In the genomic region with DNA sequence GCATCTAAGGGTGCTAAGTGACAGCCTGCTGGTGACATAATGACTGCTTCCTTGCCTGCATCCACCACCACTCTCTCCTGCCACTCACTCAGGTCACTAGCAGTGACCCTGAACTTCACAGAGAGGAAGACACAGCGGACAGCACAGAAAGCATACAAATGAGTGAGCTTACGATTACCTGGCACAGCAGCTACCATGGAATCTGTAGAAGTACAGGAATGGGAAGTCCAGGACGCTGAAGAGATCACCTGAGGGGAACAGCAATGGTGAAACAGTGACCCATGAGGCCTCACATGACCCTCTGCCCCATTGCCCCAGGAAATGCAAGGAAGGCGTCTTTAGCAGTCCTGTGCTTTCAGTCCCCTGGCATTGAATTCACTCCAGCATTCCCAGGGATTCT, we compare ENCODE assay signal across 20 cellular contexts.
DNase-seq lines count a peak whose midpoint lies in the region; ATAC-seq and TF ChIP-seq lines count a peak whose summit lies in the region.
"Had no signal": no experiment of that assay in that cellular context is flagged by ENCODE, and none has a peak within 500 bp of the region (broad histone marks: within the 10 kb centered on the region; RNA-seq: fewer than 3 reads in every experiment).

No MANE protein-coding gene starts in this region.

- H3K4me1 Mint-ChIP-seq in endodermal cell, result peaks cover 24% of the 10 kb centered on the region
- H3K4me1 Mint-ChIP-seq in CD4-positive, alpha-beta memory T cell, result peaks cover 4 to 15% (median 10%) of the 10 kb centered on the region in 4 donors

- H2BK5ac ChIP-seq in mesenchymal stem cell (ENCODE audit: low read depth, low read length, poor library complexity, severe bottlenecking), result no peak overlapping the region

- no peak overlapping the region for H3K9ac ChIP-seq in endodermal cell (ENCODE audit: extremely low read depth, low read length, poor library complexity, severe bottlenecking)
- H3K9ac ChIP-seq in mesenchymal stem cell (ENCODE audit: low read length), result peak overlapping the region; percentile 76

- H2BK12ac ChIP-seq in mesenchymal stem cell (ENCODE audit: low read length in 2 of 2), result no peak overlapping the region

- peak overlapping the region; percentile 12 for H3K27ac Mint-ChIP-seq in endodermal cell
- H3K27ac Mint-ChIP-seq in CD4-positive, alpha-beta memory T cell, result no peak overlapping the region
- H3K27ac Mint-ChIP-seq: CD4-positive, alpha-beta T cell; stimulated activated naive CD8-positive, alpha-beta T cell treated with anti-CD3 and anti-CD28 coated beads, Interleukin-15, Interleukin-2, amounts not matched to agents 100 ng/mL and 50 ng/mL, for 24 hours; T-cell had no signal

- WGBS in endodermal cell (ENCODE audit: insufficient coverage in 1 of 2, insufficient read length in 1 of 2), 2 experiments, result 88 to 91% methylated on average over 3 to 4 of the region's 4 CpGs
- 89% methylated on average over 4 of the region's 4 CpGs for WGBS in mesenchymal stem cell

- no peaks in the 10 kb centered on the region for H3K9me3 ChIP-seq in Panc1 (ENCODE audit: control insufficient read depth, insufficient read depth, low read depth, low read length)
- peaks cover 11% of the 10 kb centered on the region for H3K9me3 ChIP-seq in endodermal cell (ENCODE audit: control insufficient read depth, low read length)
- H3K9me3 ChIP-seq in mesenchymal stem cell (ENCODE audit: control insufficient read depth, low read length), result no peaks in the 10 kb centered on the region
- no peaks in the 10 kb centered on the region for H3K9me3 ChIP-seq in thoracic aorta
- no peaks in the 10 kb centered on the region for H3K9me3 ChIP-seq in CD4-positive, alpha-beta memory T cell (ENCODE audit: control insufficient read depth in 1 of 2, low read length in 2 of 2)
- H3K9me3 ChIP-seq: MG63 had no signal

- POLR2A ChIA-PET in Panc1 (lab: Charles Lee), result no interaction called here
- POLR2A ChIA-PET in CD4-positive, alpha-beta memory T cell (lab: Charles Lee; ENCODE audit: partially characterized antibody), result no interaction called here

- no peak overlapping the region for H3K4me2 ChIP-seq in mesenchymal stem cell (ENCODE audit: low read length, poor library complexity, severe bottlenecking)

- no TSS peak for BruUV-seq in Panc1 (replicated peaks; lab: Mats Ljungman, UMichigan)

- H4K91ac ChIP-seq in mesenchymal stem cell (ENCODE audit: low read length), result peak overlapping the region; percentile 52

- no peaks in the 10 kb centered on the region for H3K27me3 Mint-ChIP-seq in endodermal cell (ENCODE audit: insufficient read depth)
- no peaks in the 10 kb centered on the region for H3K27me3 Mint-ChIP-seq in CD4-positive, alpha-beta memory T cell
- H3K27me3 Mint-ChIP-seq: CD4-positive, alpha-beta T cell; central memory CD8-positive, alpha-beta T cell; stimulated activated naive CD8-positive, alpha-beta T cell treated with anti-CD3 and anti-CD28 coated beads, Interleukin-15, Interleukin-2, amounts not matched to agents 100 ng/mL and 50 ng/mL, for 24 hours; T-cell had no signal

- intact Hi-C loops in Panc1 (cut with micrococcal nuclease; ENCODE audit: unreplicated experiment), result loop anchor here (10.0 kb wide), 1 partner anchor 92 kb away; no protein-coding TSS in a partner anchor
- intact Hi-C loops in CD4-positive, alpha-beta memory T cell (cut with micrococcal nuclease), result loop anchor here (5.0 kb wide), 1 partner anchor 324 kb away; no protein-coding TSS in a partner anchor

- no peak overlapping the region for H3K23ac ChIP-seq in mesenchymal stem cell (ENCODE audit: low read length in 2 of 2)

- no peak overlapping the region for H2BK120ac ChIP-seq in mesenchymal stem cell (ENCODE audit: low read depth, low read length)

- no peaks in the 10 kb centered on the region for H3K27me3 ChIP-seq in Panc1 (ENCODE audit: control insufficient read depth, insufficient read depth, low read length)
- no peaks in the 10 kb centered on the region for H3K27me3 ChIP-seq in endodermal cell (ENCODE audit: control insufficient read depth, insufficient read depth, low read length, poor library complexity, severe bottlenecking)
- no peaks in the 10 kb centered on the region for H3K27me3 ChIP-seq in mesenchymal stem cell (ENCODE audit: control insufficient read depth in 1 of 2, insufficient read depth in 1 of 2, low read length in 2 of 2)
- H3K27me3 ChIP-seq in thoracic aorta (replicated peaks; ENCODE audit: insufficient read depth), result no peaks in the 10 kb centered on the region
- no peaks in the 10 kb centered on the region for H3K27me3 ChIP-seq in CD4-positive, alpha-beta memory T cell (ENCODE audit: insufficient read depth, low read length)
- H3K27me3 ChIP-seq: MG63 had no signal

- H3K9me3 Mint-ChIP-seq in endodermal cell, result peaks cover 21% of the 10 kb centered on the region
- H3K9me3 Mint-ChIP-seq in CD4-positive, alpha-beta memory T cell, result no peaks in the 10 kb centered on the region
- H3K9me3 Mint-ChIP-seq: CD4-positive, alpha-beta T cell; central memory CD8-positive, alpha-beta T cell; stimulated activated naive CD8-positive, alpha-beta T cell treated with anti-CD3 and anti-CD28 coated beads, Interleukin-15, Interleukin-2, amounts not matched to agents 100 ng/mL and 50 ng/mL, for 24 hours; T-cell had no signal

- H3K4me3 Mint-ChIP-seq in endodermal cell, result no peak overlapping the region
- H3K4me3 Mint-ChIP-seq in CD4-positive, alpha-beta memory T cell, result no peak overlapping the region
- H3K4me3 Mint-ChIP-seq: CD4-positive, alpha-beta T cell; central memory CD8-positive, alpha-beta T cell; stimulated activated naive CD8-positive, alpha-beta T cell treated with anti-CD3 and anti-CD28 coated beads, Interleukin-15, Interleukin-2, amounts not matched to agents 100 ng/mL and 50 ng/mL, for 24 hours; T-cell had no signal

- in situ Hi-C loops in Panc1 (cut with HindIII; ENCODE audit: low pct_unique_long_range_greater_than_20kb, low sequenced_read_pairs), result no loop called here

- no peak for ATAC-seq in Panc1
- no peak for ATAC-seq in thoracic aorta (ENCODE audit: insufficient number of reproducible peaks, low FRiP score, low read depth)
- no peak for ATAC-seq in GM18909 (IDR thresholded peaks at IDR 0.05; ENCODE audit: poor library complexity, unreplicated experiment)
- ATAC-seq: T-cell had no signal

- TF ChIP-seq CTCF in Panc1 (IDR thresholded peaks at IDR 0.05), result no peak
- no peak for TF ChIP-seq CTCF in endodermal cell (conservative IDR thresholded peaks at IDR 0.05)
- TF ChIP-seq CTCF in thoracic aorta (IDR thresholded peaks at IDR 0.05), result no peak

- no peak overlapping the region for H3K14ac ChIP-seq in mesenchymal stem cell (ENCODE audit: low read length in 2 of 2)

- peaks cover 21% of the 10 kb centered on the region for H3K36me3 Mint-ChIP-seq in endodermal cell (ENCODE audit: low read depth)
- H3K36me3 Mint-ChIP-seq in CD4-positive, alpha-beta memory T cell, result peaks cover 5 to 26% of the 10 kb centered on the region in 2 donors

- peaks cover 4% of the 10 kb centered on the region; the same call in 1 of the 2 replicates for H3K4me1 ChIP-seq in Panc1 (ENCODE audit: control insufficient read depth, insufficient read depth, low read length)
- H3K4me1 ChIP-seq in endodermal cell (ENCODE audit: control insufficient read depth, insufficient read depth, low read length), result no peaks in the 10 kb centered on the region
- peaks cover 6% of the 10 kb centered on the region for H3K4me1 ChIP-seq in mesenchymal stem cell (ENCODE audit: control insufficient read depth, insufficient read depth, low read depth, low read length)
- peaks cover 32 to 60% of the 10 kb centered on the region in 2 donors for H3K4me1 ChIP-seq in thoracic aorta (ENCODE audit: control insufficient read depth in 1 of 2, low read depth in 2 of 2)
- peaks cover 12% of the 10 kb centered on the region for H3K4me1 ChIP-seq in CD4-positive, alpha-beta memory T cell (ENCODE audit: insufficient read depth, low read length)

- H3K27ac ChIP-seq in Panc1 (ENCODE audit: low read length) (peak overlapping the region; percentile 70), endodermal cell (ENCODE audit: low read depth, low read length) (no peak overlapping the region), mesenchymal stem cell (ENCODE audit: low read length, poor library complexity, severe bottlenecking) (no peak overlapping the region), thoracic aorta (peak overlapping the region; percentile 84 to 85)
- no peak overlapping the region for H3K27ac ChIP-seq in CD4-positive, alpha-beta memory T cell (ENCODE audit: low read depth, low read length)

- H2AK5ac ChIP-seq in mesenchymal stem cell (ENCODE audit: low read length, severe bottlenecking), result peak overlapping the region; percentile 12

- H3K4me3 ChIP-seq in Panc1 (ENCODE audit: low read depth in 2 of 2, low read length in 2 of 2) (no peak overlapping the region), endodermal cell (ENCODE audit: low read length) (no peak overlapping the region), mesenchymal stem cell (ENCODE audit: insufficient read depth in 1 of 2, low read depth in 1 of 2, low read length in 2 of 2) (no peak overlapping the region), thoracic aorta (peak overlapping the region; percentile 5)
- H3K4me3 ChIP-seq in CD4-positive, alpha-beta memory T cell (ENCODE audit: low read length in 2 of 2), result no peak overlapping the region
- H3K4me3 ChIP-seq: MG63 had no signal

- peak overlapping the region; percentile 9 to 40 for H3K18ac ChIP-seq in mesenchymal stem cell (ENCODE audit: low read depth in 1 of 2, low read length in 2 of 2)

- no peak overlapping the region for H4K8ac ChIP-seq in mesenchymal stem cell (ENCODE audit: low read length)

- H2BK15ac ChIP-seq in mesenchymal stem cell (ENCODE audit: low read depth, poor library complexity, severe bottlenecking), result no peak overlapping the region

- H3K79me1 ChIP-seq in mesenchymal stem cell (replicated peaks; ENCODE audit: low read length, poor library complexity, severe bottlenecking), result no peaks in the 10 kb centered on the region

- DNase-seq in Panc1 (ENCODE audit: low read depth, low spot score) (no peak), endodermal cell (no peak), mesenchymal stem cell (no peak), thoracic aorta (ENCODE audit: low spot score) (no peak), NCI-H2227 (lab: John Stamatoyannopoulos, UW; ENCODE audit: unreplicated experiment) (no peak)
- DNase-seq in CD4-positive, alpha-beta memory T cell, result no peak
- DNase-seq in stimulated activated CD4-positive, alpha-beta T cell treated with anti-CD3 and anti-CD28 coated beads, Interleukin-4, amount 100 ng/mL, for 1 hour, result no peak
- DNase-seq: activated CD4-positive, alpha-beta T cell treated with anti-CD3 and anti-CD28 coated beads for 48 hours; activated effector memory CD4-positive, alpha-beta T cell treated with Interleukin-2 at 50 U/mL for 16 hours; CD4-positive, alpha-beta T cell; DMS79; effector CD8-positive, alpha-beta T cell; MG63; NCI-H146; NCI-H748 treated with DMSO at 0.1 percent for 48 hours; SHP77; T-cell had no signal

- H2AFZ ChIP-seq in mesenchymal stem cell (ENCODE audit: low read depth, low read length), result no peak overlapping the region

- CTCF ChIA-PET in Panc1 (lab: Charles Lee), result no interaction called here
- CTCF ChIA-PET in CD4-positive, alpha-beta memory T cell (lab: Charles Lee; ENCODE audit: partially characterized antibody), result no interaction called here

- no peaks in the 10 kb centered on the region for H3K36me3 ChIP-seq in Panc1 (ENCODE audit: control insufficient read depth, insufficient read depth, low read length)
- no peaks in the 10 kb centered on the region for H3K36me3 ChIP-seq in endodermal cell (ENCODE audit: control insufficient read depth, insufficient read depth, low read length)
- H3K36me3 ChIP-seq in mesenchymal stem cell (ENCODE audit: control insufficient read depth in 1 of 2, insufficient read depth in 2 of 2, low read depth in 1 of 2, low read length in 2 of 2), result peaks cover 8 to 10% of the 10 kb centered on the region in 2 experiments
- no peaks in the 10 kb centered on the region for H3K36me3 ChIP-seq in thoracic aorta
- H3K36me3 ChIP-seq in CD4-positive, alpha-beta memory T cell (ENCODE audit: insufficient read depth, low read length), result no peaks in the 10 kb centered on the region
- H3K36me3 ChIP-seq: MG63 had no signal

- H3K4ac ChIP-seq in mesenchymal stem cell (ENCODE audit: low read depth in 1 of 2, low read length in 2 of 2), result no peak overlapping the region

Comparison
In these comparisons a context has a peak if more than half of its experiments do, and no peak if none do; other contexts are left out.
1. H3K27ac ChIP-seq: peak in Panc1 (single experiment) and thoracic aorta (2 of 2); none in endodermal cell (single experiment), mesenchymal stem cell (single experiment) and CD4-positive, alpha-beta memory T cell (single experiment).